ENCODE assay signal across 25 cellular contexts in genomic region chr22:42381152-42381551, GRCh38. TPM values are rescaled to one million over a fixed set of nuclear protein-coding genes. Genes with fewer than 3 reads are reported as not detected.
"Had no signal": no experiment of that assay in that cellular context is flagged by ENCODE, and none has a peak within 500 bp of the region (broad histone marks: within the 10 kb centered on the region; RNA-seq: fewer than 3 reads in every experiment).

No MANE protein-coding gene starts in this region.

- DNase-seq: colonic mucosa; effector CD4-positive, alpha-beta T cell; heart right ventricle; kidney glomerular epithelial cell; lower lobe of right lung; naive B cell; posterior cingulate gyrus; stimulated activated CD4-positive, alpha-beta T cell treated with anti-CD3 and anti-CD28 coated beads, Interleukin-2, amount 100 ng/mL, for 24 hours; stimulated activated CD4-positive, alpha-beta T cell treated with anti-CD3 and anti-CD28 coated beads, Interleukin-4, amount 100 ng/mL, for 4 hours; stimulated activated naive B cell treated with anti-CD40 and anti-IgM and Interleukin-4, amounts not matched to agents 10 μg/mL and 1 μg/mL and 100 μg/mL, for 72 hours; stimulated activated naive CD8-positive, alpha-beta T cell treated with anti-CD3 and anti-CD28 coated beads, Interleukin-15, amount 100 ng/mL, for 72 hours; testis; upper lobe of right lung had no signal

- H3K27ac ChIP-seq: colonic mucosa, heart right ventricle, lower lobe of right lung, testis, tibial nerve, upper lobe of right lung, vagina had no signal

- H3K27me3 ChIP-seq: colonic mucosa, testis, tibial nerve, upper lobe of right lung, vagina had no signal

- H3K36me3 ChIP-seq: colonic mucosa, lower lobe of right lung, tibial nerve, upper lobe of right lung, vagina had no signal

- H3K4me1 ChIP-seq: colonic mucosa, testis, upper lobe of right lung had no signal

- FAIRE-seq: endometrium, frontal cortex, islet of Langerhans had no signal

- ATAC-seq: esophagus mucosa; heart right ventricle; left lobe of liver; lower lobe of right lung; sciatic nerve; stimulated activated naive B cell treated with anti-CD40 and anti-IgM and Interleukin-4, amounts not matched to agents 10 μg/mL and 1 μg/mL and 100 μg/mL, for 72 hours; upper lobe of right lung had no signal

- H3K9me3 ChIP-seq: colonic mucosa, heart right ventricle, lower lobe of right lung, testis, tibial nerve, upper lobe of right lung, vagina had no signal

- H3K4me3 ChIP-seq: colonic mucosa, heart right ventricle, lower lobe of right lung, testis, tibial nerve, upper lobe of right lung, vagina had no signal

RNA-seq across cellular contexts. Expression of gene NFAM1, which starts 51.1 kb away (rescaled TPM):
- total RNA-seq: glomerular endothelial cell, osteocyte, pulmonary artery endothelial cell had no signal
- polyA plus RNA-seq: fibroblast of lung had no signal
